In the genomic region with DNA sequence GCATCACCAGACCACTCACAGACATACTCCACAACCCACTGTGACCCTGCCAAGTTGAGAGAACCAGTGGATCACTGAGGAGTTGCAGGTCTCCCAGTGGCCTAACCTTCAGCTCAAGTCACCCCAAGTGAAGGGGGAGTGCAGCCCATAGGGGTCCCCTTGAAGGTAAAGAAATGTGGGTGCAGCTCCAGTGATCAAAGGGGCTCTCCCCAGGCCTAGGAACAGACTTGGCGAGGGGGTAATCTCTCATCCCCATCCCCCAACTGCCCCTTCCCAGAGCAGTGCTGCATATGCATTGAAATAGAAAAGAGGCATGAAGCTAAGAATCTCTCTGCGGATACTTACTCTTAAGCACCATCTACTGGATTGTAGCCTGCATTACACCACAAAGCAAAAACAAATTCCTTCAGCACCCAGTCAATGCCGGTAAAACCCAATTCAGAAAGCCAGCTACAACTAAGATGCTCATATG, we compare ENCODE assay signal across 1 cellular context.
TF ChIP-seq lines count a peak whose summit lies in the region.

No MANE protein-coding gene starts in this region.

TF ChIP-seq in HCT116, 20 proteins besides CTCF, POLR2A, EP300 and RAD21 (continued from another document):
- TF ChIP-seq YY1 (IDR thresholded peaks at IDR 0.05; ENCODE audit: extremely low read depth, insufficient replicate concordance, low read depth, low read length) (no peak), SRF (IDR thresholded peaks at IDR 0.05; ENCODE audit: low read depth) (no peak), TCF7L2 (IDR thresholded peaks at IDR 0.05; ENCODE audit: borderline replicate concordance, extremely low read depth, insufficient read depth, insufficient read length) (no peak), SIN3A (IDR thresholded peaks at IDR 0.05; ENCODE audit: low read depth) (no peak), ZNF274 (IDR thresholded peaks at IDR 0.05; ENCODE audit: low read depth, low read length) (no peak), EZH2phosphoT487 (IDR thresholded peaks at IDR 0.05; ENCODE audit: borderline replicate concordance) (no peak), CEBPB (IDR thresholded peaks at IDR 0.05; ENCODE audit: low read depth) (no peak), EZH2 (IDR thresholded peaks at IDR 0.05) (no peak), FOSL1 (IDR thresholded peaks at IDR 0.05; ENCODE audit: low read depth) (no peak)
- TF ChIP-seq, protein P1, sequence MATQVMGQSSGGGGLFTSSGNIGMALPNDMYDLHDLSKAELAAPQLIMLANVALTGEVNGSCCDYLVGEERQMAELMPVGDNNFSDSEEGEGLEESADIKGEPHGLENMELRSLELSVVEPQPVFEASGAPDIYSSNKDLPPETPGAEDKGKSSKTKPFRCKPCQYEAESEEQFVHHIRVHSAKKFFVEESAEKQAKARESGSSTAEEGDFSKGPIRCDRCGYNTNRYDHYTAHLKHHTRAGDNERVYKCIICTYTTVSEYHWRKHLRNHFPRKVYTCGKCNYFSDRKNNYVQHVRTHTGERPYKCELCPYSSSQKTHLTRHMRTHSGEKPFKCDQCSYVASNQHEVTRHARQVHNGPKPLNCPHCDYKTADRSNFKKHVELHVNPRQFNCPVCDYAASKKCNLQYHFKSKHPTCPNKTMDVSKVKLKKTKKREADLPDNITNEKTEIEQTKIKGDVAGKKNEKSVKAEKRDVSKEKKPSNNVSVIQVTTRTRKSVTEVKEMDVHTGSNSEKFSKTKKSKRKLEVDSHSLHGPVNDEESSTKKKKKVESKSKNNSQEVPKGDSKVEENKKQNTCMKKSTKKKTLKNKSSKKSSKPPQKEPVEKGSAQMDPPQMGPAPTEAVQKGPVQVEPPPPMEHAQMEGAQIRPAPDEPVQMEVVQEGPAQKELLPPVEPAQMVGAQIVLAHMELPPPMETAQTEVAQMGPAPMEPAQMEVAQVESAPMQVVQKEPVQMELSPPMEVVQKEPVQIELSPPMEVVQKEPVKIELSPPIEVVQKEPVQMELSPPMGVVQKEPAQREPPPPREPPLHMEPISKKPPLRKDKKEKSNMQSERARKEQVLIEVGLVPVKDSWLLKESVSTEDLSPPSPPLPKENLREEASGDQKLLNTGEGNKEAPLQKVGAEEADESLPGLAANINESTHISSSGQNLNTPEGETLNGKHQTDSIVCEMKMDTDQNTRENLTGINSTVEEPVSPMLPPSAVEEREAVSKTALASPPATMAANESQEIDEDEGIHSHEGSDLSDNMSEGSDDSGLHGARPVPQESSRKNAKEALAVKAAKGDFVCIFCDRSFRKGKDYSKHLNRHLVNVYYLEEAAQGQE (IDR thresholded peaks at IDR 0.05; ENCODE audit: low read depth): no peak
- TF ChIP-seq, protein P2, sequence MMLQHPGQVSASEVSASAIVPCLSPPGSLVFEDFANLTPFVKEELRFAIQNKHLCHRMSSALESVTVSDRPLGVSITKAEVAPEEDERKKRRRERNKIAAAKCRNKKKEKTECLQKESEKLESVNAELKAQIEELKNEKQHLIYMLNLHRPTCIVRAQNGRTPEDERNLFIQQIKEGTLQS (IDR thresholded peaks at IDR 0.05): no peak
- TF ChIP-seq, protein P3, sequence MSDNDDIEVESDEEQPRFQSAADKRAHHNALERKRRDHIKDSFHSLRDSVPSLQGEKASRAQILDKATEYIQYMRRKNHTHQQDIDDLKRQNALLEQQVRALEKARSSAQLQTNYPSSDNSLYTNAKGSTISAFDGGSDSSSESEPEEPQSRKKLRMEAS (IDR thresholded peaks at IDR 0.05): no peak
